Comparison of ENCODE assay signal across 1 cellular context in the genomic region with DNA sequence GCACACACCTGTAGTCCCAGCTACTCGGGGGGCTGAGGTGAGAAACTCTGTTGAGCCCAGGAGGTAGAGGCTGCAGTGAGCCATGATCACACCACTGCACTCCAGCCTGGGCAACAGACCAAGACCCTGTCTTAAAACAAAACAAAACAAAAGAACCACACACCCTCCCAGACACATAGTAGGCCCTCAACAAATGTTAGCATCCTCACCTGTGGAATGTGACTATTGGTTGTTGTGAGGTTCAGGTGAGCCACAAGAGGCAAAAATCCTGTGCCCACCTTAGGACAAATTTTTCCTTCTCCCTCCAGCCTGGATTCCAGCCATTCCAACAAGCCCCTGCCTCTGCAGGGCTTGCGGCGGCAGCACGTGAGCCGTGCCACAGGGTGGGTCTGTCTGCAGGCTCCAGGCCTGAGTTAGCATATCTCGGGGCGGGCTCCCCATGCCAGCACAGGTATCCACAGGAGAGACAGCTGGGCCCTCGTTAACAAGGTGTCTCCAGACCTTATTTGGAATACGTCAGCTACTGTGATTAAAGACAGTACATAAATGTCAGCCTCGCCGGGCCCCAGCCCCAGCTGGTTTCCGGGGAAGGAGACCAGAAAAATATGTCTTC.
TF ChIP-seq lines count a peak whose summit lies in the region.

No MANE protein-coding gene starts in this region.

TF ChIP-seq in K562, 482 proteins besides CTCF, POLR2A, EP300 and RAD21:
- TF ChIP-seq PHB2 (IDR thresholded peaks at IDR 0.05; ENCODE audit: low read depth) (no peak), ZKSCAN1 (IDR thresholded peaks at IDR 0.05; ENCODE audit: low read depth, low read length) (peak; percentile 78), DPF2 (IDR thresholded peaks at IDR 0.05) (no peak), SAFB2 (IDR thresholded peaks at IDR 0.05; ENCODE audit: borderline replicate concordance, low read depth, low read length, severe bottlenecking) (no peak), YY1 (IDR thresholded peaks at IDR 0.05; ENCODE audit: borderline replicate concordance in 1 of 3, control insufficient read depth in 1 of 3, extremely low read depth in 1 of 3, insufficient read depth in 3 of 3, insufficient read length in 1 of 3, insufficient replicate concordance in 2 of 3, low read depth in 1 of 3, low read length in 2 of 3) (no peak), NFATC3 (IDR thresholded peaks at IDR 0.05) (no peak), SIN3B (IDR thresholded peaks at IDR 0.05; ENCODE audit: low read depth) (no peak)
- TF ChIP-seq, protein P1, sequence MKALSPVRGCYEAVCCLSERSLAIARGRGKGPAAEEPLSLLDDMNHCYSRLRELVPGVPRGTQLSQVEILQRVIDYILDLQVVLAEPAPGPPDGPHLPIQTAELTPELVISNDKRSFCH (CRISPR knock-in tag; IDR thresholded peaks at IDR 0.05), result no peak
- TF ChIP-seq, protein P1 (tag; IDR thresholded peaks at IDR 0.05), result no peak
- TF ChIP-seq, protein P2, sequence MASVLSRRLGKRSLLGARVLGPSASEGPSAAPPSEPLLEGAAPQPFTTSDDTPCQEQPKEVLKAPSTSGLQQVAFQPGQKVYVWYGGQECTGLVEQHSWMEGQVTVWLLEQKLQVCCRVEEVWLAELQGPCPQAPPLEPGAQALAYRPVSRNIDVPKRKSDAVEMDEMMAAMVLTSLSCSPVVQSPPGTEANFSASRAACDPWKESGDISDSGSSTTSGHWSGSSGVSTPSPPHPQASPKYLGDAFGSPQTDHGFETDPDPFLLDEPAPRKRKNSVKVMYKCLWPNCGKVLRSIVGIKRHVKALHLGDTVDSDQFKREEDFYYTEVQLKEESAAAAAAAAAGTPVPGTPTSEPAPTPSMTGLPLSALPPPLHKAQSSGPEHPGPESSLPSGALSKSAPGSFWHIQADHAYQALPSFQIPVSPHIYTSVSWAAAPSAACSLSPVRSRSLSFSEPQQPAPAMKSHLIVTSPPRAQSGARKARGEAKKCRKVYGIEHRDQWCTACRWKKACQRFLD (CRISPR knock-in tag; IDR thresholded peaks at IDR 0.05), result no peak
